ENCODE assay signal across 20 cellular contexts in genomic region chr4:98434816-98435215, GRCh38.
DNase-seq lines count a peak whose midpoint lies in the region; ATAC-seq and TF ChIP-seq lines count a peak whose summit lies in the region.
"Had no signal": no experiment of that assay in that cellular context is flagged by ENCODE, and none has a peak within 500 bp of the region (broad histone marks: within the 10 kb centered on the region; RNA-seq: fewer than 3 reads in every experiment).

No MANE protein-coding gene starts in this region.

- 94 to 98% methylated on average over 6 of the region's 6 CpGs for WGBS in GM23248 (ENCODE audit: low coverage in 1 of 2, low lambda C conversion rate in 2 of 2, missing lambda C conversion rate in 2 of 2), 2 experiments

- H3K9me3 ChIP-seq in GM23248 (ENCODE audit: low read depth) (no peaks in the 10 kb centered on the region), MG63 (no peaks in the 10 kb centered on the region)
- H3K9me3 ChIP-seq: BE2C had no signal

- no peak overlapping the region for H3K4me3 Mint-ChIP-seq in immature natural killer cell
- H3K4me3 Mint-ChIP-seq: CD4-positive, CD25-positive, alpha-beta regulatory T cell; CD8-positive, alpha-beta memory T cell; GM23338; HFFc6 had no signal

- H3K27me3 ChIP-seq in GM23248 (replicated peaks; ENCODE audit: insufficient read depth) (no peaks in the 10 kb centered on the region), MG63 (no peaks in the 10 kb centered on the region)
- H3K27me3 ChIP-seq: BE2C had no signal

- H3K4me1 ChIP-seq in GM23248 (ENCODE audit: insufficient read depth): peaks cover 33% of the 10 kb centered on the region
- H3K4me1 ChIP-seq: BE2C had no signal

- no peaks in the 10 kb centered on the region for H3K79me2 ChIP-seq in GM23248 (ENCODE audit: insufficient read depth)

- peaks cover 23% of the 10 kb centered on the region for H3F3A ChIP-seq in GM23248 (ENCODE audit: insufficient read depth)

- no peaks in the 10 kb centered on the region for H4K20me1 ChIP-seq in GM23248 (ENCODE audit: insufficient read depth)

- H2AFZ ChIP-seq in GM23248: no peak overlapping the region
- H2AFZ ChIP-seq: GM23338 had no signal

- H3K27me3 Mint-ChIP-seq in immature natural killer cell (ENCODE audit: low read depth in 3 of 3): no peaks in the 10 kb centered on the region
- H3K27me3 Mint-ChIP-seq: CD4-positive, CD25-positive, alpha-beta regulatory T cell; CD8-positive, alpha-beta memory T cell had no signal

- in situ Hi-C loops in GM23248 (cut with MboI): no loop called here

- ATAC-seq in GM21367 (IDR thresholded peaks at IDR 0.05; ENCODE audit: unreplicated experiment) (no peak), HG02870 (IDR thresholded peaks at IDR 0.05; ENCODE audit: unreplicated experiment) (no peak)
- ATAC-seq: GM23338, HCT116 had no signal

- H3K9me3 Mint-ChIP-seq in immature natural killer cell: no peaks in the 10 kb centered on the region
- H3K9me3 Mint-ChIP-seq: CD8-positive, alpha-beta memory T cell; GM23338; HFFc6 had no signal

- DNase-seq in GM23248 (peak; percentile 8), MG63 (peak; percentile 2), epithelial cell of esophagus (ENCODE audit: low read depth) (peak; percentile 12), foreskin melanocyte (peak; percentile 37), immature natural killer cell (no peak)
- DNase-seq in central memory CD4-positive, alpha-beta T cell: no peak
- DNase-seq: BE2C; C1 segment of cervical spinal cord; CD4-positive, CD25-positive, alpha-beta regulatory T cell; CD8-positive, alpha-beta memory T cell; COR-L47; DMS 273 treated with DMSO at 0.1 percent for 48 hours; DMS53; DND-41; EL; HFFc6 had no signal

- H3K36me3 ChIP-seq in GM23248 (ENCODE audit: low read depth) (peaks cover 26% of the 10 kb centered on the region), MG63 (peaks cover 14% of the 10 kb centered on the region)

- no peak overlapping the region for H3K4me2 ChIP-seq in GM23248 (ENCODE audit: unreplicated experiment)
- H3K4me2 ChIP-seq: GM23338 had no signal

- H3K4me3 ChIP-seq in GM23248 (no peak overlapping the region), MG63 (no peak overlapping the region), epithelial cell of esophagus (ENCODE audit: low read length) (no peak overlapping the region)
- H3K4me3 ChIP-seq: GM23338 had no signal

- no peak overlapping the region for H3K27ac ChIP-seq in GM23248

- peaks cover 15 to 37% (median 29%) of the 10 kb centered on the region in 3 donors for H3K36me3 Mint-ChIP-seq in immature natural killer cell

- no peak overlapping the region for H3K27ac Mint-ChIP-seq in immature natural killer cell
- H3K27ac Mint-ChIP-seq: CD4-positive, CD25-positive, alpha-beta regulatory T cell; CD8-positive, alpha-beta memory T cell; GM23338 had no signal

- no peak overlapping the region for H3K9ac ChIP-seq in GM23248

- H3K9me2 ChIP-seq in GM23248 (ENCODE audit: insufficient read depth): no peaks in the 10 kb centered on the region

- peaks cover 10 to 16% of the 10 kb centered on the region in 2 donors for H3K4me1 Mint-ChIP-seq in immature natural killer cell
- H3K4me1 Mint-ChIP-seq: CD8-positive, alpha-beta memory T cell; GM23338 had no signal

- no peak for TF ChIP-seq CTCF in epithelial cell of esophagus (IDR thresholded peaks at IDR 0.05; ENCODE audit: insufficient read depth, low read depth, low read length, missing control alignments)

Comparison
In these comparisons a context has a peak if more than half of its experiments do, and no peak if none do; other contexts are left out.
1. DNase-seq: peak in GM23248 (single experiment), MG63 (single experiment), epithelial cell of esophagus (single experiment) and foreskin melanocyte (single experiment); none in central memory CD4-positive, alpha-beta T cell (single experiment) and immature natural killer cell (0 of 3).